In the genomic region with DNA sequence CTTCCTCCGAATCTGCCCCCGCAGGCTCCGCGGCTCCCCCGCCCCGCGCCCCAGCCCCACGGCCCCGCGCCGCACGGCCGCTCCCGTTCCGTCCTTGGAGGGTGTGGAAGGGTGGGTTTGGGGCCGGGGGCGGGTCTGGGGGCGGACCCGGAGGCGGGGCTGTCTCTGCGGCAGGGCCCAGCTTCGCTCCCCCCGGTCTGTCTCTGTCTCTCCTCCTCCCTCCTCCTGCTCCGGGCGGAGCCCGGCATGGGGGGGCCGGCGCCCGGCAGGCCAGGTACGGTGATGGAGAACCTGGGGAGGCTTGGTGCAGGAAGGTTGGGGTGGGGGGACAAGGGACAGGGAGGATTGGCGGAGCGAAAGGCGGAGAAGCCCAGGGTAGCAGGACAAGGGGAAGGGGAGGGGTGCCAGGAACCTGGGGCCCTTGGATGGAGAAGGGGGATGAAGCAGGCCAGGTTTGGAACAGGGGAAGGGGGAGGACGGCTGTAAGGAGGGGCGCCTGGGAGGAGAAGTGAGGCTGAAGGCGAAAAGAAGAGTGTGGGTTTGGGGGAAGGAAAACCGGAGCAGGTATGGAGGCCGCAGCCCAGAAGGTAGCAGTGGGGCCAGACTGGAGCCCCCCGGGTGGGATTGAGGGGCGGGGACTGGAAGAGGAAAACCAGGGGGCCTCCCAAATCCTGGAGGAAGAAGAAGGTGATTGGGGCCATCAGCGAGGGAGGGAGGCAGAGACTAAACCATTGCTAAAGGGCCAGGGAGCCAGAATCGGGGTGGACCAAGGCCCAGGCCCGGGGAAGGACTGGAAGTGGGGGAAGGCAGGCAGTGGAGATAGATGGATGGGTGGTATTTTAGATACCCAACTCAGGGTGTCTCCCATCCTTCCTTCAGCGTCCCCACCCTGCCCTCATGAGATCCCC, we compare ENCODE assay signal across 8 cellular contexts. TPM values are rescaled to one million over a fixed set of nuclear protein-coding genes. Genes with fewer than 3 reads are reported as not detected.
DNase-seq lines count a peak whose midpoint lies in the region; ATAC-seq, FAIRE-seq and TF ChIP-seq lines count a peak whose summit lies in the region.

Gene NYAP1 (plus strand): TSS at position 200 of the 908 bp plus-strand sequence. CDS start 1,385 bp downstream, outside the sequence.

- POLR2A ChIA-PET in HEK293T (lab: Yijun Ruan, JAX), result interaction anchor here (1.5 kb wide), 1 partner anchor 9 kb away, joined by 4 read pairs; no protein-coding TSS in a partner anchor

- peak within 1 kb of the TSS; percentile 37 for H2AFZ ChIP-seq in fibroblast of lung (ENCODE audit: low read length)

- H3K27ac Mint-ChIP-seq in activated T-helper 2 cell treated with anti-CD3 and anti-CD28 coated beads, Interferon-gamma antibody, Interleukin-2, Interleukin-4, amounts not matched to agents 10 μg/mL and 5 μg/mL and 100 μg/mL, durations not matched to agents 14 hours and 24 hours and 36 hours, result peak within 1 kb of the TSS; percentile 9
- peak within 1 kb of the TSS in 1 of 2 donors; percentile 48 for H3K27ac Mint-ChIP-seq in natural killer cell

- H3K27me3 Mint-ChIP-seq in activated T-helper 2 cell treated with anti-CD3 and anti-CD28 coated beads, Interferon-gamma antibody, Interleukin-2, Interleukin-4, amounts not matched to agents 10 μg/mL and 5 μg/mL and 100 μg/mL, durations not matched to agents 14 hours and 24 hours and 36 hours (ENCODE audit: low read depth), result peaks cover 2% of the 10 kb centered on the region
- peaks cover 0 to 1% of the 10 kb centered on the region in 2 donors for H3K27me3 Mint-ChIP-seq in natural killer cell (ENCODE audit: low read depth in 2 of 2)

- no peak within 1 kb of the TSS for H3K9ac ChIP-seq in fibroblast of lung (ENCODE audit: insufficient read depth, low read length)

- H3K27ac ChIP-seq in fibroblast of lung (ENCODE audit: insufficient read depth, low read length), result no peak within 1 kb of the TSS
- peak within 1 kb of the TSS; percentile 72 to 93 (median 78) for H3K27ac ChIP-seq in tibial nerve

- H3K79me2 ChIP-seq in fibroblast of lung (ENCODE audit: control insufficient read depth, insufficient read depth, low read length), result peaks cover under 1% of the 10 kb centered on the region

- TF ChIP-seq EP300 in tibial nerve (IDR thresholded peaks at IDR 0.05), result peak in 1 of 2 donors; percentile 24

- peaks cover 5% of the 10 kb centered on the region for H3K4me1 ChIP-seq in fibroblast of lung (ENCODE audit: control insufficient read depth, extremely low read depth, insufficient read depth, low read length)
- H3K4me1 ChIP-seq in tibial nerve, result peaks cover 0 to 62% (median 20%) of the 10 kb centered on the region in 4 donors

- ATAC-seq in natural killer cell, result peak; percentile 11 to 45 (median 34)
- no peak for ATAC-seq in GM18520 (IDR thresholded peaks at IDR 0.05; ENCODE audit: unreplicated experiment)

- H3K36me3 ChIP-seq in fibroblast of lung (ENCODE audit: control insufficient read depth, insufficient read depth, low read length) (no peaks in the 10 kb centered on the region), tibial nerve (peaks cover 0 to 17% (median 0%) of the 10 kb centered on the region in 3 donors)

- WGBS in tibial nerve, 2 donors, result 24 to 27% methylated on average over 22 to 23 of the region's 44 CpGs

- DNase-seq in D721Med (ENCODE audit: insufficient read length, low spot score) (peak; percentile 77), HEK293T (ENCODE audit: extremely low spot score) (peak; percentile 66), NCI-H2227 (lab: John Stamatoyannopoulos, UW; ENCODE audit: unreplicated experiment) (peak; percentile 80), fibroblast of lung (ENCODE audit: low read depth in 2 of 2) (peak; percentile 31 to 45), natural killer cell (no peak), tibial nerve (ENCODE audit: low spot score in 2 of 2) (peak in 1 of 2 donors; percentile 48)
- DNase-seq in activated T-helper 2 cell treated with anti-CD3 and anti-CD28 coated beads, Interferon-gamma antibody, Interleukin-2, Interleukin-4, amounts not matched to agents 10 μg/mL and 5 μg/mL and 100 μg/mL, durations not matched to agents 14 hours and 24 hours and 36 hours (ENCODE audit: low spot score), result no peak

- peak within 1 kb of the TSS; percentile 90 for H3K4me3 Mint-ChIP-seq in activated T-helper 2 cell treated with anti-CD3 and anti-CD28 coated beads, Interferon-gamma antibody, Interleukin-2, Interleukin-4, amounts not matched to agents 10 μg/mL and 5 μg/mL and 100 μg/mL, durations not matched to agents 14 hours and 24 hours and 36 hours (ENCODE audit: low read depth)
- peak within 1 kb of the TSS; percentile 86 for H3K4me3 Mint-ChIP-seq in natural killer cell

- TF ChIP-seq CTCF in D721Med (IDR thresholded peaks at IDR 0.05; ENCODE audit: insufficient read depth, missing control alignments), result no peak
- no peak for TF ChIP-seq CTCF in fibroblast of lung (conservative IDR thresholded peaks at IDR 0.05 in 1 of 2, IDR thresholded peaks at IDR 0.05 in 1 of 2; ENCODE audit: low read depth in 1 of 2, low read length in 2 of 2)
- TF ChIP-seq CTCF in natural killer cell (IDR thresholded peaks at IDR 0.05), result no peak
- no peak for TF ChIP-seq CTCF in tibial nerve (IDR thresholded peaks at IDR 0.05)

- peak within 1 kb of the TSS; percentile 75 for H3K4me2 ChIP-seq in fibroblast of lung (ENCODE audit: extremely low read depth, insufficient read depth, low read length)

- H3K27me3 ChIP-seq in fibroblast of lung (ENCODE audit: control insufficient read depth, insufficient read depth, low read length) (no peaks in the 10 kb centered on the region), tibial nerve (no peaks in the 10 kb centered on the region)

- H3K9me3 ChIP-seq in fibroblast of lung (ENCODE audit: control insufficient read depth, insufficient read depth, low read depth, low read length) (no peaks in the 10 kb centered on the region), tibial nerve (no peaks in the 10 kb centered on the region)

- intact Hi-C loops in activated T-helper 2 cell treated with anti-CD3 and anti-CD28 coated beads, Interferon-gamma antibody, Interleukin-2, Interleukin-4, amounts not matched to agents 10 μg/mL and 5 μg/mL and 100 μg/mL, durations not matched to agents 14 hours and 24 hours and 36 hours (cut with micrococcal nuclease), result no loop called here
- intact Hi-C loops in natural killer cell (cut with micrococcal nuclease), result no loop called here

- no peak for TF ChIP-seq POLR2A in tibial nerve (IDR thresholded peaks at IDR 0.05)

- H4K20me1 ChIP-seq in fibroblast of lung (ENCODE audit: control insufficient read depth, extremely low read depth, insufficient read depth, low read length), result no peaks in the 10 kb centered on the region

- peaks cover 8% of the 10 kb centered on the region for H3K4me1 Mint-ChIP-seq in activated T-helper 2 cell treated with anti-CD3 and anti-CD28 coated beads, Interferon-gamma antibody, Interleukin-2, Interleukin-4, amounts not matched to agents 10 μg/mL and 5 μg/mL and 100 μg/mL, durations not matched to agents 14 hours and 24 hours and 36 hours (ENCODE audit: low read depth)
- peaks cover 5 to 14% of the 10 kb centered on the region in 2 donors for H3K4me1 Mint-ChIP-seq in natural killer cell

- no peak for FAIRE-seq in D721Med (lab: Jason Lieb, UNC)

- no peaks in the 10 kb centered on the region for H3K36me3 Mint-ChIP-seq in activated T-helper 2 cell treated with anti-CD3 and anti-CD28 coated beads, Interferon-gamma antibody, Interleukin-2, Interleukin-4, amounts not matched to agents 10 μg/mL and 5 μg/mL and 100 μg/mL, durations not matched to agents 14 hours and 24 hours and 36 hours (ENCODE audit: low read depth)
- no peaks in the 10 kb centered on the region for H3K36me3 Mint-ChIP-seq in natural killer cell

- CTCF ChIA-PET in HEK293T (lab: Yijun Ruan, JAX), result interaction anchor here (1.3 kb wide), 1 partner anchor 13 kb away, joined by 3 read pairs; no protein-coding TSS in a partner anchor

- H3K9me3 Mint-ChIP-seq in activated T-helper 2 cell treated with anti-CD3 and anti-CD28 coated beads, Interferon-gamma antibody, Interleukin-2, Interleukin-4, amounts not matched to agents 10 μg/mL and 5 μg/mL and 100 μg/mL, durations not matched to agents 14 hours and 24 hours and 36 hours, result no peaks in the 10 kb centered on the region
- no peaks in the 10 kb centered on the region for H3K9me3 Mint-ChIP-seq in natural killer cell

- peak within 1 kb of the TSS; percentile 40 to 59 (median 54) for H3K4me3 ChIP-seq in fibroblast of lung (replicated peaks in 1 of 4; ENCODE audit: control extremely low read depth in 1 of 4, insufficient read depth in 1 of 4, low read depth in 3 of 4, low read length in 4 of 4)
- peak within 1 kb of the TSS; percentile 33 to 78 (median 48) for H3K4me3 ChIP-seq in tibial nerve

TF ChIP-seq in HEK293T, 16 proteins besides CTCF, POLR2A, EP300 and RAD21:
- TF ChIP-seq FOXK2 (IDR thresholded peaks at IDR 0.05) (no peak), HDGF (IDR thresholded peaks at IDR 0.05; ENCODE audit: borderline replicate concordance) (no peak), LEF1 (IDR thresholded peaks at IDR 0.05; ENCODE audit: borderline replicate concordance) (no peak), TARDBP (IDR thresholded peaks at IDR 0.05) (no peak), ZNF384 (IDR thresholded peaks at IDR 0.05) (no peak), ARNT (IDR thresholded peaks at IDR 0.05) (no peak), L3MBTL2 (conservative IDR thresholded peaks at IDR 0.05) (no peak)
TF ChIP-seq in HEK293T: peak in this region for 0.

RNA-seq across cellular contexts. Expression of gene NYAP1, which starts in this region (rescaled TPM):
- 0.27 and 0.34 TPM in 2 replicates for total RNA-seq in activated T-helper 2 cell treated with anti-CD3 and anti-CD28 coated beads, Interferon-gamma antibody, Interleukin-2, Interleukin-4, amounts not matched to agents 10 μg/mL and 5 μg/mL and 100 μg/mL, durations not matched to agents 14 hours and 24 hours and 36 hours
- total RNA-seq in fibroblast of lung, result 0.26 and 0.33 TPM in 2 replicates
- polyA plus RNA-seq in fibroblast of lung, result 0.09 and 0.18 TPM in 2 replicates
- polyA plus RNA-seq in fibroblast of lung (2012), result 0.21 and 0.37 TPM in 2 replicates
- polyA minus RNA-seq in fibroblast of lung (ENCODE audit: low replicate concordance), result 0.11 TPM in 1 of 2 replicates, not detected in the other
- under 1 TPM in 2 of 3 donors, not detected in 1; 0.12 to 0.13 TPM for total RNA-seq in natural killer cell
- 10 to 100 TPM in 3 of 4 donors, 1 to 10 TPM in 1; 8.8 to 21.3 (median 11.4) TPM for total RNA-seq in tibial nerve

Comparison
In these comparisons a context has a peak if more than half of its experiments do, and no peak if none do; other contexts are left out.
1. Peak in DNase-seq, H3K4me3 ChIP-seq and H3K4me2 ChIP-seq in fibroblast of lung; RNA of the gene not detected or under 1 TPM.
2. Peak in ATAC-seq in natural killer cell; RNA of the gene not detected or under 1 TPM.
3. DNase-seq: peak in D721Med (single experiment), HEK293T (single experiment) and NCI-H2227 (single experiment); none in activated T-helper 2 cell treated with anti-CD3 and anti-CD28 coated beads, Interferon-gamma antibody, Interleukin-2, Interleukin-4, amounts not matched to agents 10 μg/mL and 5 μg/mL and 100 μg/mL, durations not matched to agents 14 hours and 24 hours and 36 hours (single experiment) and natural killer cell (single experiment).